In genomic region chr15:48603922-48604321, GRCh38 we compare ENCODE assay signal across 2 cellular contexts.
TF ChIP-seq lines count a peak whose summit lies in the region.

No MANE protein-coding gene starts in this region.

TF ChIP-seq in IMR-90, 13 proteins besides CTCF, POLR2A, EP300 and RAD21:
- TF ChIP-seq RCOR1 (IDR thresholded peaks at IDR 0.05; ENCODE audit: insufficient replicate concordance, low read length) (no peak), MXI1 (IDR thresholded peaks at IDR 0.05; ENCODE audit: borderline replicate concordance, low read depth, low read length) (no peak), USF2 (IDR thresholded peaks at IDR 0.05; ENCODE audit: low read depth, low read length) (no peak), NFE2L2 (IDR thresholded peaks at IDR 0.05; ENCODE audit: low read depth, low read length) (no peak), CEBPB (IDR thresholded peaks at IDR 0.05; ENCODE audit: low read depth, low read length) (no peak), MAZ (IDR thresholded peaks at IDR 0.05; ENCODE audit: borderline replicate concordance, low read depth, low read length) (no peak), BHLHE40 (IDR thresholded peaks at IDR 0.05; ENCODE audit: low read depth, low read length) (no peak), SMC3 (IDR thresholded peaks at IDR 0.05; ENCODE audit: low read depth, low read length) (no peak), MAFK (IDR thresholded peaks at IDR 0.05; ENCODE audit: low read depth, low read length) (no peak), RFX5 (IDR thresholded peaks at IDR 0.05; ENCODE audit: low read depth, low read length) (no peak), CHD1 (IDR thresholded peaks at IDR 0.05; ENCODE audit: low read depth, low read length) (no peak), FOS (IDR thresholded peaks at IDR 0.05; ENCODE audit: low read depth, low read length) (no peak)
- TF ChIP-seq, protein P1, sequence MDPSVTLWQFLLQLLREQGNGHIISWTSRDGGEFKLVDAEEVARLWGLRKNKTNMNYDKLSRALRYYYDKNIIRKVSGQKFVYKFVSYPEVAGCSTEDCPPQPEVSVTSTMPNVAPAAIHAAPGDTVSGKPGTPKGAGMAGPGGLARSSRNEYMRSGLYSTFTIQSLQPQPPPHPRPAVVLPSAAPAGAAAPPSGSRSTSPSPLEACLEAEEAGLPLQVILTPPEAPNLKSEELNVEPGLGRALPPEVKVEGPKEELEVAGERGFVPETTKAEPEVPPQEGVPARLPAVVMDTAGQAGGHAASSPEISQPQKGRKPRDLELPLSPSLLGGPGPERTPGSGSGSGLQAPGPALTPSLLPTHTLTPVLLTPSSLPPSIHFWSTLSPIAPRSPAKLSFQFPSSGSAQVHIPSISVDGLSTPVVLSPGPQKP (IDR thresholded peaks at IDR 0.05; ENCODE audit: borderline replicate concordance, low read depth, low read length) = no peak

TF ChIP-seq in SK-N-SH treated with all-trans-retinoic acid at 6 μM for 48 hours, 23 proteins besides CTCF, POLR2A, EP300 and RAD21:
- TF ChIP-seq ISL1 (CRISPR knock-in tag; IDR thresholded peaks at IDR 0.05) (no peak), TOX (CRISPR knock-in tag; IDR thresholded peaks at IDR 0.05; ENCODE audit: borderline replicate concordance) (no peak), CREB5 (CRISPR knock-in tag; IDR thresholded peaks at IDR 0.05; ENCODE audit: low read depth) (no peak), ZNF8 (CRISPR knock-in tag; IDR thresholded peaks at IDR 0.05) (no peak), ZC3H10 (CRISPR knock-in tag; IDR thresholded peaks at IDR 0.05) (no peak), PPARA (CRISPR knock-in tag; IDR thresholded peaks at IDR 0.05; ENCODE audit: borderline replicate concordance) (no peak), ZFP30 (CRISPR knock-in tag; IDR thresholded peaks at IDR 0.05) (no peak), RARB (CRISPR knock-in tag; IDR thresholded peaks at IDR 0.05) (no peak), OSR1 (CRISPR knock-in tag; IDR thresholded peaks at IDR 0.05) (no peak), BACH2 (CRISPR knock-in tag; IDR thresholded peaks at IDR 0.05; ENCODE audit: borderline replicate concordance) (no peak), ZFP3 (CRISPR knock-in tag; IDR thresholded peaks at IDR 0.05) (no peak), TCF4 (CRISPR knock-in tag; IDR thresholded peaks at IDR 0.05; ENCODE audit: borderline replicate concordance) (no peak), ZNF70 (CRISPR knock-in tag; IDR thresholded peaks at IDR 0.05) (no peak), ZNF565 (CRISPR knock-in tag; conservative IDR thresholded peaks at IDR 0.05; ENCODE audit: low read depth) (no peak), CSDC2 (CRISPR knock-in tag; IDR thresholded peaks at IDR 0.05) (no peak), SNAI2 (CRISPR knock-in tag; IDR thresholded peaks at IDR 0.05) (no peak)
- TF ChIP-seq, protein P2, sequence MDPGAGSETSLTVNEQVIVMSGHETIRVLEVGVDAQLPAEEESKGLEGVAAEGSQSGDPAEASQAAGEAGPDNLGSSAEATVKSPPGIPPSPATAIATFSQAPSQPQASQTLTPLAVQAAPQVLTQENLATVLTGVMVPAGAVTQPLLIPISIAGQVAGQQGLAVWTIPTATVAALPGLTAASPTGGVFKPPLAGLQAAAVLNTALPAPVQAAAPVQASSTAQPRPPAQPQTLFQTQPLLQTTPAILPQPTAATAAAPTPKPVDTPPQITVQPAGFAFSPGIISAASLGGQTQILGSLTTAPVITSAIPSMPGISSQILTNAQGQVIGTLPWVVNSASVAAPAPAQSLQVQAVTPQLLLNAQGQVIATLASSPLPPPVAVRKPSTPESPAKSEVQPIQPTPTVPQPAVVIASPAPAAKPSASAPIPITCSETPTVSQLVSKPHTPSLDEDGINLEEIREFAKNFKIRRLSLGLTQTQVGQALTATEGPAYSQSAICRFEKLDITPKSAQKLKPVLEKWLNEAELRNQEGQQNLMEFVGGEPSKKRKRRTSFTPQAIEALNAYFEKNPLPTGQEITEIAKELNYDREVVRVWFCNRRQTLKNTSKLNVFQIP (CRISPR knock-in tag; IDR thresholded peaks at IDR 0.05; ENCODE audit: borderline replicate concordance, low read depth) = no peak
- TF ChIP-seq, protein P3, sequence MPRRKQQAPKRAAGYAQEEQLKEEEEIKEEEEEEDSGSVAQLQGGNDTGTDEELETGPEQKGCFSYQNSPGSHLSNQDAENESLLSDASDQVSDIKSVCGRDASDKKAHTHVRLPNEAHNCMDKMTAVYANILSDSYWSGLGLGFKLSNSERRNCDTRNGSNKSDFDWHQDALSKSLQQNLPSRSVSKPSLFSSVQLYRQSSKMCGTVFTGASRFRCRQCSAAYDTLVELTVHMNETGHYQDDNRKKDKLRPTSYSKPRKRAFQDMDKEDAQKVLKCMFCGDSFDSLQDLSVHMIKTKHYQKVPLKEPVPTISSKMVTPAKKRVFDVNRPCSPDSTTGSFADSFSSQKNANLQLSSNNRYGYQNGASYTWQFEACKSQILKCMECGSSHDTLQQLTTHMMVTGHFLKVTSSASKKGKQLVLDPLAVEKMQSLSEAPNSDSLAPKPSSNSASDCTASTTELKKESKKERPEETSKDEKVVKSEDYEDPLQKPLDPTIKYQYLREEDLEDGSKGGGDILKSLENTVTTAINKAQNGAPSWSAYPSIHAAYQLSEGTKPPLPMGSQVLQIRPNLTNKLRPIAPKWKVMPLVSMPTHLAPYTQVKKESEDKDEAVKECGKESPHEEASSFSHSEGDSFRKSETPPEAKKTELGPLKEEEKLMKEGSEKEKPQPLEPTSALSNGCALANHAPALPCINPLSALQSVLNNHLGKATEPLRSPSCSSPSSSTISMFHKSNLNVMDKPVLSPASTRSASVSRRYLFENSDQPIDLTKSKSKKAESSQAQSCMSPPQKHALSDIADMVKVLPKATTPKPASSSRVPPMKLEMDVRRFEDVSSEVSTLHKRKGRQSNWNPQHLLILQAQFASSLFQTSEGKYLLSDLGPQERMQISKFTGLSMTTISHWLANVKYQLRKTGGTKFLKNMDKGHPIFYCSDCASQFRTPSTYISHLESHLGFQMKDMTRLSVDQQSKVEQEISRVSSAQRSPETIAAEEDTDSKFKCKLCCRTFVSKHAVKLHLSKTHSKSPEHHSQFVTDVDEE (CRISPR knock-in tag; IDR thresholded peaks at IDR 0.05) = no peak
